In the genomic region with DNA sequence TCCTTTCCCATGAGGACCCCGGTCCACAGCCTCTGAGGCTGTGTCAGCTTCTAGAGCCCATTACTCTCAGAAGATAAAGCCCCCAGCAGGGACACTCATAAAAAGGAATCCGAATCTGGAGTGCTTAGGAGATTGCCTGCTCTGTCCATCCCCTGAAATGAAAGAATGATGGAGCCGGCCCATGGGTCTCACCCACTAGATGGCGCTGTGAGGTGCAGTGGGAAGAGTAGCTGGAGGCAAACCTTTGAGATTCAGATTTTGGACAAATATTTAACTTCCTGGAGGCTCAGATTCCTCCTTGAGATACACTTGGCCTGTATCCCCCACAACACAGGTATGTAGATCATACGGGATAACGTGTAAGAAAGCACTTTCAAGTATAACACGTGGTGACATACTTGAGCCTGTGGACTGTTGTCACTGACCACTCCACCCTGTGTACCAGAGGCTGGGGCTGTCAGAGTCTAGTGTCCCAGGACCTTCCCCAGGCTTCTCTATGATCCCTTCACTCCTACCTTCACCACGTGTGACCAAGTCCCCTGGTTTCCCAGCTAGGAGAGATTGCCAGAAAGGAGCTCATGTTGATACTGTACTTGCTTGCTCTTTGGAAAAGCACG, we compare ENCODE assay signal across 8 cellular contexts. TPM values are rescaled to one million over a fixed set of nuclear protein-coding genes. Genes with fewer than 3 reads are reported as not detected.
DNase-seq lines count a peak whose midpoint lies in the region; ATAC-seq and TF ChIP-seq lines count a peak whose summit lies in the region.

No MANE protein-coding gene starts in this region.

- ATAC-seq in psoas muscle (no peak), GM19395 (IDR thresholded peaks at IDR 0.05; ENCODE audit: unreplicated experiment) (no peak)

- H3K4me3 ChIP-seq in psoas muscle: no peak overlapping the region

- H3K4me1 ChIP-seq in psoas muscle: no peaks in the 10 kb centered on the region

- no peaks in the 10 kb centered on the region for H3K36me3 ChIP-seq in psoas muscle (ENCODE audit: insufficient read depth in 1 of 2, low read depth in 1 of 2)

- H3K4me1 Mint-ChIP-seq in endothelial cell (ENCODE audit: unreplicated experiment): no peaks in the 10 kb centered on the region

- H3K9me3 ChIP-seq in psoas muscle: no peaks in the 10 kb centered on the region

- no peaks in the 10 kb centered on the region for H3K36me3 Mint-ChIP-seq in endothelial cell (ENCODE audit: low read depth, unreplicated experiment)

- H3K27me3 ChIP-seq in psoas muscle (ENCODE audit: insufficient read depth in 3 of 3, low read length in 2 of 3): no peaks in the 10 kb centered on the region

- no peaks in the 10 kb centered on the region for H3K9me3 Mint-ChIP-seq in endothelial cell (ENCODE audit: unreplicated experiment)

- H3K4me3 Mint-ChIP-seq in endothelial cell (ENCODE audit: unreplicated experiment): no peak overlapping the region

- peak; percentile 56 for DNase-seq in CD1c-positive myeloid dendritic cell (ENCODE audit: extremely low spot score)
- peak; percentile 44 for DNase-seq in HT-29 (ENCODE audit: low spot score)
- peak; percentile 42 to 48 for DNase-seq in activated CD4-positive, alpha-beta T cell treated with anti-CD3 and anti-CD28 coated beads, Interleukin-2, amount 50 U/mL, for 24 hours (ENCODE audit: low read depth in 1 of 2, low spot score in 1 of 2)
- peak; percentile 71 for DNase-seq in endothelial cell (ENCODE audit: low spot score)
- no peak for DNase-seq in psoas muscle
- DNase-seq in retina: no peak
- no peak for DNase-seq in epidermal melanocyte (ENCODE audit: insufficient read length, low spot score)

- 33 to 36% (median 35%) methylated on average over 9 of the region's 9 CpGs for WGBS in psoas muscle, 3 donors

- intact Hi-C loops in psoas muscle (cut with DNase I): no loop called here

- TF ChIP-seq CTCF in endothelial cell (IDR thresholded peaks at IDR 0.05; ENCODE audit: unreplicated experiment) (peak; percentile 65), psoas muscle (IDR thresholded peaks at IDR 0.05) (peak; percentile 32)

- no peak overlapping the region for H3K27ac ChIP-seq in psoas muscle

- H3K27me3 Mint-ChIP-seq in endothelial cell (ENCODE audit: unreplicated experiment): peaks cover 2% of the 10 kb centered on the region

- H3K27ac Mint-ChIP-seq in endothelial cell (ENCODE audit: unreplicated experiment): no peak overlapping the region

RNA-seq across cellular contexts. Expression of a gene that starts 32.3 kb away (rescaled TPM):
- 16.1 and 25.3 TPM in 2 replicates for total RNA-seq in HT-29 (2014; rRNA removed; shearing (Covaris generic))
- 6.8 TPM for total RNA-seq in endothelial cell (ENCODE audit: unreplicated experiment)
- 10 to 100 TPM in 2 of 4 donors, 1 to 10 TPM in 2; 7.0 to 11.7 (median 8.6) TPM for total RNA-seq in psoas muscle
- polyA plus RNA-seq in psoas muscle: 10 to 100 TPM in 1 of 3 donors, 1 to 10 TPM in 2; 6.7 to 13.9 (median 9.2) TPM

RNA-seq across cellular contexts. Expression of a gene that starts 37.0 kb away (rescaled TPM):
- not detected in 2 replicates for total RNA-seq in HT-29 (2014; rRNA removed; shearing (Covaris generic))
- total RNA-seq in endothelial cell (ENCODE audit: unreplicated experiment) (not detected), psoas muscle (not detected)
- not detected for polyA plus RNA-seq in psoas muscle

RNA-seq across cellular contexts. Expression of a gene that starts 47.9 kb away (rescaled TPM):
- total RNA-seq in HT-29 (2014; rRNA removed; shearing (Covaris generic)): not detected in 2 replicates
- total RNA-seq in endothelial cell (ENCODE audit: unreplicated experiment) (0.44 TPM), psoas muscle (under 1 TPM in 1 of 4 donors, not detected in 3; 0.71 TPM)
- polyA plus RNA-seq in psoas muscle: not detected

Comparison
In these comparisons a context has a peak if more than half of its experiments do, and no peak if none do; other contexts are left out.
1. DNase-seq: peak in CD1c-positive myeloid dendritic cell (single experiment), HT-29 (single experiment), activated CD4-positive, alpha-beta T cell treated with anti-CD3 and anti-CD28 coated beads, Interleukin-2, amount 50 U/mL, for 24 hours (2 of 2) and endothelial cell (single experiment); none in psoas muscle (0 of 2), retina (single experiment) and epidermal melanocyte (single experiment).